In the genomic region with DNA sequence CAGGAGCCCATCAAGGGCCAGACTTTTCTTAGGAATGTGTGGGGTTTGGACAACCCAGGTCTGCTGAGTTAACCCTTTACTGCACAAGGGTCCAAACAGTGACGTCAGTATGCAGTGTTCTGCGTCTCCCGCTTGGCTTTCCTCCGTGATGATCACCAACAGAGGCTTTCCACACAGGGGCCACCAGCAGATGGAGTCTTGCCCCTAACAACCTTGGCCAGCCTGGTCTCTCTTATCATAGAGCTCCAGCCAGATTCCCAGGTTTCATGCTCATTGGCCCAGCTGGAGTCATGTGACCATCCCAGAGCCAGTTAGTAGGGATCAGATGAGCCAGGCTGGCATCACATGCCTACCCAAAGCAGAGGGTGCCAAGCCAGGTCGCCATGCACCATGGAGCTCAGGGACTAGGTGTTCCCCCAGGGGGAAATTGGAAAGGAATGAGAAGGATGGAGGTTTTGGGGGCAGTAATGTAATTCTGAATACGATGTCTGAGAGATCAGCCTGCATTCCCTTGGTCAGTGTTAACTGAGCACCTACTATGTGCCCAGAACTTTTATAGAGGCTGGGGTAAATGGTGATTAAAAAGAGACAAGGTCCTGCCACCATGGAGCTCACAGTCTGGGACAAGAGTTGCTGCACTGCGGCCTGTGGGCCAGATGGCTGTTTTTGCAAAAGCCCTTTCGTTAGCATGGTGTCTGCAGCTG, we compare ENCODE assay signal across 23 cellular contexts.
A peak's percentile ranks its signal among the peaks of the same experiment; 100 is the strongest.
DNase-seq lines count a peak whose midpoint lies in the region; ATAC-seq and TF ChIP-seq lines count a peak whose summit lies in the region.
"Had no signal": no experiment of that assay in that cellular context is flagged by ENCODE, and none has a peak within 500 bp of the region (broad histone marks: within the 10 kb centered on the region; RNA-seq: fewer than 3 reads in every experiment).

No MANE protein-coding gene starts in this region.

- H3K9ac ChIP-seq in endodermal cell (ENCODE audit: extremely low read depth, low read length, poor library complexity, severe bottlenecking): no peak overlapping the region

- H3K4me1 ChIP-seq in BE2C (no peaks in the 10 kb centered on the region), endodermal cell (ENCODE audit: control insufficient read depth, insufficient read depth, low read length) (no peaks in the 10 kb centered on the region)
- H3K4me1 ChIP-seq: foreskin keratinocyte, SJCRH30, thyroid gland had no signal

- H3K4me3 Mint-ChIP-seq in endodermal cell: no peak overlapping the region
- H3K4me3 Mint-ChIP-seq in activated naive CD4-positive, alpha-beta T cell treated with anti-CD3 and anti-CD28 coated beads, Interleukin-2, amount 10 ng/mL, durations not matched to agents 7 days and 5 days: no peak overlapping the region

- CTCF ChIA-PET in GM10248 (lab: Yijun Ruan, JAX): interaction anchor here (0.8 to 1.5 kb wide), 4 partner anchors 10 to 50 kb away, joined by 3 to 5 read pairs (median 3); no protein-coding TSS in a partner anchor
- CTCF ChIA-PET in activated naive CD4-positive, alpha-beta T cell treated with anti-CD3 and anti-CD28 coated beads, Interleukin-2, amount 10 ng/mL, durations not matched to agents 7 days and 5 days (lab: Charles Lee): no interaction called here

- H3K9me3 Mint-ChIP-seq in endodermal cell: no peaks in the 10 kb centered on the region
- no peaks in the 10 kb centered on the region for H3K9me3 Mint-ChIP-seq in activated naive CD4-positive, alpha-beta T cell treated with anti-CD3 and anti-CD28 coated beads, Interleukin-2, amount 10 ng/mL, durations not matched to agents 7 days and 5 days

- no peak for DNase-seq in BE2C
- no peak for DNase-seq in GM10248 (ENCODE audit: extremely low spot score)
- peak; percentile 2 for DNase-seq in NCI-H446 treated with DMSO at 0.1 percent for 48 hours (lab: John Stamatoyannopoulos, UW)
- DNase-seq in endodermal cell: peak; percentile 71
- DNase-seq in NK-92 (lab: John Stamatoyannopoulos, UW; ENCODE audit: unreplicated experiment): no peak
- DNase-seq in activated naive CD4-positive, alpha-beta T cell treated with anti-CD3 and anti-CD28 coated beads, Interleukin-2, amount 10 ng/mL, durations not matched to agents 7 days and 5 days: no peak
- DNase-seq: activated naive CD4-positive, alpha-beta T cell; DND-41; dorsolateral prefrontal cortex; foreskin keratinocyte; hypothalamus; Karpas-422; NCI-H1436; NCI-H82; PC-3; SJCRH30; small intestine; stimulated activated naive CD8-positive, alpha-beta T cell treated with anti-CD3 and anti-CD28 coated beads, Interleukin-15, Interleukin-2, amounts not matched to agents 100 U/mL and 50 U/mL, for 24 hours; thyroid gland had no signal

- POLR2A ChIA-PET in GM10248 (lab: Yijun Ruan, JAX): no interaction called here

- H3K36me3 Mint-ChIP-seq in endodermal cell (ENCODE audit: low read depth): peaks cover 20% of the 10 kb centered on the region
- H3K36me3 Mint-ChIP-seq in activated naive CD4-positive, alpha-beta T cell treated with anti-CD3 and anti-CD28 coated beads, Interleukin-2, amount 10 ng/mL, durations not matched to agents 7 days and 5 days: no peaks in the 10 kb centered on the region

- WGBS in endodermal cell (ENCODE audit: insufficient coverage in 1 of 2, insufficient read length in 1 of 2), 2 experiments: 79% methylated on average over 7 to 8 of the region's 8 CpGs

- TF ChIP-seq CTCF in BE2C (IDR thresholded peaks at IDR 0.05; ENCODE audit: low read depth, low read length): 0 out of 2 replicates have a peak, but pooled peaks have one; percentile 3
- TF ChIP-seq CTCF in GM10248 (IDR thresholded peaks at IDR 0.05; ENCODE audit: control extremely low read depth, extremely low read depth, low read depth, missing control alignments): peak; percentile 2
- peak; percentile 48 for TF ChIP-seq CTCF in endodermal cell (conservative IDR thresholded peaks at IDR 0.05)

- H3K9me3 ChIP-seq in BE2C (no peaks in the 10 kb centered on the region), endodermal cell (ENCODE audit: control insufficient read depth, low read length) (peaks cover 7% of the 10 kb centered on the region)
- H3K9me3 ChIP-seq: SJCRH30, thyroid gland had no signal

- no peak overlapping the region for H3K4me3 ChIP-seq in BE2C (ENCODE audit: low read depth, low read length)
- H3K4me3 ChIP-seq in endodermal cell (ENCODE audit: low read length): no peak overlapping the region
- H3K4me3 ChIP-seq: cardiac muscle cell, dorsolateral prefrontal cortex, lung, SJCRH30, thyroid gland had no signal

- H3K4me1 Mint-ChIP-seq in endodermal cell: no peaks in the 10 kb centered on the region
- no peaks in the 10 kb centered on the region for H3K4me1 Mint-ChIP-seq in activated naive CD4-positive, alpha-beta T cell treated with anti-CD3 and anti-CD28 coated beads, Interleukin-2, amount 10 ng/mL, durations not matched to agents 7 days and 5 days

- no peaks in the 10 kb centered on the region for H3K36me3 ChIP-seq in BE2C
- H3K36me3 ChIP-seq in endodermal cell (ENCODE audit: control insufficient read depth, insufficient read depth, low read length): no peaks in the 10 kb centered on the region
- H3K36me3 ChIP-seq: cardiac muscle cell had no signal

- no peak for ATAC-seq in GM18520 (IDR thresholded peaks at IDR 0.05; ENCODE audit: unreplicated experiment)
- ATAC-seq: foreskin keratinocyte; PC-3; stimulated activated naive CD8-positive, alpha-beta T cell treated with anti-CD3 and anti-CD28 coated beads, Interleukin-15, Interleukin-2, amounts not matched to agents 100 U/mL and 50 U/mL, for 24 hours had no signal

- H3K27ac Mint-ChIP-seq in endodermal cell: no peak overlapping the region
- H3K27ac Mint-ChIP-seq in activated naive CD4-positive, alpha-beta T cell treated with anti-CD3 and anti-CD28 coated beads, Interleukin-2, amount 10 ng/mL, durations not matched to agents 7 days and 5 days: no peak overlapping the region

- H3K27me3 ChIP-seq in BE2C (no peaks in the 10 kb centered on the region), endodermal cell (ENCODE audit: control insufficient read depth, insufficient read depth, low read length, poor library complexity, severe bottlenecking) (no peaks in the 10 kb centered on the region)
- H3K27me3 ChIP-seq: cardiac muscle cell, dorsolateral prefrontal cortex, foreskin keratinocyte, SJCRH30, thyroid gland had no signal

- no peak overlapping the region for H3K27ac ChIP-seq in endodermal cell (ENCODE audit: low read depth, low read length)
- H3K27ac ChIP-seq: cardiac muscle cell, dorsolateral prefrontal cortex, epithelial cell of prostate, foreskin keratinocyte, SJCRH30, thyroid gland had no signal

- H3K27me3 Mint-ChIP-seq in endodermal cell (ENCODE audit: insufficient read depth): no peaks in the 10 kb centered on the region
- H3K27me3 Mint-ChIP-seq in activated naive CD4-positive, alpha-beta T cell treated with anti-CD3 and anti-CD28 coated beads, Interleukin-2, amount 10 ng/mL, durations not matched to agents 7 days and 5 days: peaks cover 23% of the 10 kb centered on the region

Comparison
In these comparisons a context has a peak if more than half of its experiments do, and no peak if none do; other contexts are left out.
1. DNase-seq: peak in NCI-H446 treated with DMSO at 0.1 percent for 48 hours (single experiment) and endodermal cell (single experiment); none in BE2C (single experiment), GM10248 (single experiment), NK-92 (single experiment) and activated naive CD4-positive, alpha-beta T cell treated with anti-CD3 and anti-CD28 coated beads, Interleukin-2, amount 10 ng/mL, durations not matched to agents 7 days and 5 days (single experiment).
2. Peak in every context shown above with its lines, with median percentiles within 50 percentile points of each other: CTCF ChIP-seq.